ENCODE assay signal across 18 cellular contexts in the genomic region with DNA sequence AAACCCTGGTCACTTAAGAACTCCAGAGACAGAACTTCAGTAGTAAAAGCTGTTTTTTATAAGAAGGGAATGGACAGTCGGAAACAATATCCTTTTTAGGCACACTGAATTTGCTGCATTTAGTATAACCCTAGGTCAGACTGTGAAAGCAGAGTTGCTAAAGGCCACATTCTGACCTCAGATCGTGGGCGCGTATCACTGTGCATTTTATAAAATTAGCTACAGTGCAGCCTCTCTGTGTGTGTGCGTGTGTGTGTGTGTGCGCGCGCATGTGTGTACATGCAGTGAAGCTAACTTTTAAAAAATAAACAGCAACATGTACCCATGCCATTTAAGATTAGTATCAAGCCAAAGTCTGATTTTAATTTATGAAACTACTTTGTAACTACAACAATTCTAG. TPM values are rescaled to one million over a fixed set of nuclear protein-coding genes. Genes with fewer than 3 reads are reported as not detected.
A peak's percentile ranks its signal among the peaks of the same experiment; 100 is the strongest.
DNase-seq lines count a peak whose midpoint lies in the region; ATAC-seq, FAIRE-seq and TF ChIP-seq lines count a peak whose summit lies in the region.
"Had no signal": no experiment of that assay in that cellular context is flagged by ENCODE, and none has a peak within 500 bp of the region (broad histone marks: within the 10 kb centered on the region; RNA-seq: fewer than 3 reads in every experiment).

No MANE protein-coding gene starts in this region.

- no peak overlapping the region for H3K4me3 Mint-ChIP-seq in activated T-helper 2 cell treated with anti-CD3 and anti-CD28 coated beads, Interferon-gamma antibody, Interleukin-2, Interleukin-4, amounts not matched to agents 10 μg/mL and 5 μg/mL and 100 μg/mL, durations not matched to agents 14 hours and 24 hours and 36 hours (ENCODE audit: low read depth)

- peaks cover 8% of the 10 kb centered on the region for H3K9me3 Mint-ChIP-seq in activated T-helper 2 cell treated with anti-CD3 and anti-CD28 coated beads, Interferon-gamma antibody, Interleukin-2, Interleukin-4, amounts not matched to agents 10 μg/mL and 5 μg/mL and 100 μg/mL, durations not matched to agents 14 hours and 24 hours and 36 hours

- DNase-seq in BE2C = peak; percentile 30
- DNase-seq in GM19239 (ENCODE audit: insufficient read length, low spot score) = no peak
- no peak for DNase-seq in activated T-helper 2 cell treated with anti-CD3 and anti-CD28 coated beads, Interferon-gamma antibody, Interleukin-2, Interleukin-4, amounts not matched to agents 10 μg/mL and 5 μg/mL and 100 μg/mL, durations not matched to agents 14 hours and 24 hours and 36 hours (ENCODE audit: low spot score)
- peak; percentile 44 for DNase-seq in left kidney (ENCODE audit: low read depth, low spot score)
- no peak for DNase-seq in COR-L47 (lab: John Stamatoyannopoulos, UW)
- DNase-seq in upper lobe of left lung = no peak
- DNase-seq: amniotic stem cell, erythroblast, hypothalamus, KBM-7, NCI-H1417 had no signal

- intact Hi-C loops in activated T-helper 2 cell treated with anti-CD3 and anti-CD28 coated beads, Interferon-gamma antibody, Interleukin-2, Interleukin-4, amounts not matched to agents 10 μg/mL and 5 μg/mL and 100 μg/mL, durations not matched to agents 14 hours and 24 hours and 36 hours (cut with micrococcal nuclease) = loop anchor here (10.0 kb wide), 1 partner anchor 836 kb away; a partner anchor contains a TSS

- FAIRE-seq in GM19239 (lab: Jason Lieb, UNC) = peak; percentile 23
- FAIRE-seq: colon had no signal

- no peaks in the 10 kb centered on the region for H3K36me3 ChIP-seq in BE2C
- H3K36me3 ChIP-seq in upper lobe of left lung = no peaks in the 10 kb centered on the region
- H3K36me3 ChIP-seq: neutrophil had no signal

- no peak overlapping the region for H3K27ac ChIP-seq in upper lobe of left lung
- H3K27ac ChIP-seq: neutrophil had no signal

- H3K9me3 ChIP-seq in BE2C (no peaks in the 10 kb centered on the region), upper lobe of left lung (no peaks in the 10 kb centered on the region)
- H3K9me3 ChIP-seq: neutrophil had no signal

- peak overlapping the region; percentile 15 for H3K27ac Mint-ChIP-seq in activated T-helper 2 cell treated with anti-CD3 and anti-CD28 coated beads, Interferon-gamma antibody, Interleukin-2, Interleukin-4, amounts not matched to agents 10 μg/mL and 5 μg/mL and 100 μg/mL, durations not matched to agents 14 hours and 24 hours and 36 hours

- 80 to 92% methylated on average over 8 of the region's 8 CpGs for WGBS in upper lobe of left lung, 2 donors

- TF ChIP-seq EP300 in upper lobe of left lung (IDR thresholded peaks at IDR 0.05) = no peak

- no peak for TF ChIP-seq POLR2A in upper lobe of left lung (IDR thresholded peaks at IDR 0.05)

- peaks cover 46% of the 10 kb centered on the region for H3K4me1 ChIP-seq in BE2C
- H3K4me1 ChIP-seq in upper lobe of left lung = peaks cover 0 to 5% (median 4%) of the 10 kb centered on the region in 4 donors

- H3K4me3 ChIP-seq in BE2C (ENCODE audit: low read depth, low read length) = no peak overlapping the region
- no peak overlapping the region for H3K4me3 ChIP-seq in upper lobe of left lung
- H3K4me3 ChIP-seq: lung, smooth muscle cell had no signal

- H3K27me3 Mint-ChIP-seq in activated T-helper 2 cell treated with anti-CD3 and anti-CD28 coated beads, Interferon-gamma antibody, Interleukin-2, Interleukin-4, amounts not matched to agents 10 μg/mL and 5 μg/mL and 100 μg/mL, durations not matched to agents 14 hours and 24 hours and 36 hours (ENCODE audit: low read depth) = no peaks in the 10 kb centered on the region

- H3K4me1 Mint-ChIP-seq in activated T-helper 2 cell treated with anti-CD3 and anti-CD28 coated beads, Interferon-gamma antibody, Interleukin-2, Interleukin-4, amounts not matched to agents 10 μg/mL and 5 μg/mL and 100 μg/mL, durations not matched to agents 14 hours and 24 hours and 36 hours (ENCODE audit: low read depth) = peaks cover 53% of the 10 kb centered on the region

- ATAC-seq in HG03159 (IDR thresholded peaks at IDR 0.05; ENCODE audit: unreplicated experiment) = no peak
- ATAC-seq in upper lobe of left lung (ENCODE audit: low FRiP score in 2 of 2) = no peak
- ATAC-seq in HG03342 (IDR thresholded peaks at IDR 0.05; ENCODE audit: unreplicated experiment) = no peak
- ATAC-seq: activated CD4-positive, CD25-positive, alpha-beta regulatory T cell treated with anti-CD3 and anti-CD28 coated beads, Interleukin-2, amount 50 U/mL, for 24 hours had no signal

- no peak for TF ChIP-seq CTCF in BE2C (IDR thresholded peaks at IDR 0.05; ENCODE audit: low read depth, low read length)
- no peak for TF ChIP-seq CTCF in upper lobe of left lung (IDR thresholded peaks at IDR 0.05)

- H3K27me3 ChIP-seq in BE2C (no peaks in the 10 kb centered on the region), upper lobe of left lung (no peaks in the 10 kb centered on the region)

- H3K36me3 Mint-ChIP-seq in activated T-helper 2 cell treated with anti-CD3 and anti-CD28 coated beads, Interferon-gamma antibody, Interleukin-2, Interleukin-4, amounts not matched to agents 10 μg/mL and 5 μg/mL and 100 μg/mL, durations not matched to agents 14 hours and 24 hours and 36 hours (ENCODE audit: low read depth) = peaks cover 49% of the 10 kb centered on the region

RNA-seq across cellular contexts. Expression of a gene that starts 8.0 kb away (rescaled TPM):
- 19.6 TPM for polyA plus RNA-seq in BE2C (2012; ENCODE audit: insufficient read depth, insufficient read length, low read depth)
- 37.7 and 41.3 TPM in 2 replicates for total RNA-seq in activated T-helper 2 cell treated with anti-CD3 and anti-CD28 coated beads, Interferon-gamma antibody, Interleukin-2, Interleukin-4, amounts not matched to agents 10 μg/mL and 5 μg/mL and 100 μg/mL, durations not matched to agents 14 hours and 24 hours and 36 hours
- 10 to 100 TPM in 5 of 6 donors, 1 to 10 TPM in 1; 8.1 to 68.1 (median 18.3) TPM for total RNA-seq in upper lobe of left lung

Comparison
In these comparisons a context has a peak if more than half of its experiments do, and no peak if none do; other contexts are left out.
1. DNase-seq: peak in BE2C (single experiment) and left kidney (single experiment); none in GM19239 (single experiment), activated T-helper 2 cell treated with anti-CD3 and anti-CD28 coated beads, Interferon-gamma antibody, Interleukin-2, Interleukin-4, amounts not matched to agents 10 μg/mL and 5 μg/mL and 100 μg/mL, durations not matched to agents 14 hours and 24 hours and 36 hours (single experiment), COR-L47 (single experiment) and upper lobe of left lung (0 of 2).